Comparison of ENCODE assay signal across 2 cellular contexts in genomic region chr2:109374548-109375130, GRCh38.
TF ChIP-seq lines count a peak whose summit lies in the region.

No MANE protein-coding gene starts in this region.

TF ChIP-seq in SK-N-SH, 30 proteins besides CTCF, POLR2A, EP300 and RAD21 (continued from another document):
- TF ChIP-seq CHD2 (IDR thresholded peaks at IDR 0.05; ENCODE audit: low read length, partially characterized antibody) (no peak), USF2 (IDR thresholded peaks at IDR 0.05; ENCODE audit: borderline replicate concordance, low read depth, low read length) (no peak), NRF1 (IDR thresholded peaks at IDR 0.05; ENCODE audit: low read depth, low read length) (no peak), RFX5 (IDR thresholded peaks at IDR 0.05; ENCODE audit: low read length) (no peak), IRF3 (IDR thresholded peaks at IDR 0.05; ENCODE audit: low read depth, low read length) (no peak), TCF12 (IDR thresholded peaks at IDR 0.05) (no peak), FOSL2 (IDR thresholded peaks at IDR 0.05; ENCODE audit: borderline replicate concordance, low read depth) (no peak), PBX3 (IDR thresholded peaks at IDR 0.05) (no peak), POLR2AphosphoS5 (IDR thresholded peaks at IDR 0.05; ENCODE audit: low read depth, low read length) (no peak), SIN3A (IDR thresholded peaks at IDR 0.05; ENCODE audit: borderline replicate concordance, low read depth, low read length) (no peak), ZBTB33 (IDR thresholded peaks at IDR 0.05; ENCODE audit: borderline replicate concordance, low read depth) (no peak), GABPA (IDR thresholded peaks at IDR 0.05; ENCODE audit: low read depth) (no peak), SMC3 (IDR thresholded peaks at IDR 0.05; ENCODE audit: low read depth, low read length) (no peak), MEF2A (IDR thresholded peaks at IDR 0.05; ENCODE audit: borderline replicate concordance, low read depth) (no peak), TEAD4 (IDR thresholded peaks at IDR 0.05; ENCODE audit: borderline replicate concordance, insufficient read depth) (no peak)

TF ChIP-seq in SK-N-SH treated with all-trans-retinoic acid at 6 μM for 48 hours, 23 proteins besides CTCF, POLR2A, EP300 and RAD21 (continued from another document):
- TF ChIP-seq BACH2 (CRISPR knock-in tag; IDR thresholded peaks at IDR 0.05; ENCODE audit: borderline replicate concordance): no peak
- no peak for TF ChIP-seq ISL1 (CRISPR knock-in tag; IDR thresholded peaks at IDR 0.05)
- no peak for TF ChIP-seq ZC3H10 (CRISPR knock-in tag; IDR thresholded peaks at IDR 0.05)
- TF ChIP-seq OSR1 (CRISPR knock-in tag; IDR thresholded peaks at IDR 0.05): no peak
- no peak for TF ChIP-seq TCF4 (CRISPR knock-in tag; IDR thresholded peaks at IDR 0.05; ENCODE audit: borderline replicate concordance)
- no peak for TF ChIP-seq ZNF8 (CRISPR knock-in tag; IDR thresholded peaks at IDR 0.05)
- no peak for TF ChIP-seq CSRNP3 (CRISPR knock-in tag; IDR thresholded peaks at IDR 0.05)
